33 cellular contexts compared by ENCODE assay signal in the genomic region with DNA sequence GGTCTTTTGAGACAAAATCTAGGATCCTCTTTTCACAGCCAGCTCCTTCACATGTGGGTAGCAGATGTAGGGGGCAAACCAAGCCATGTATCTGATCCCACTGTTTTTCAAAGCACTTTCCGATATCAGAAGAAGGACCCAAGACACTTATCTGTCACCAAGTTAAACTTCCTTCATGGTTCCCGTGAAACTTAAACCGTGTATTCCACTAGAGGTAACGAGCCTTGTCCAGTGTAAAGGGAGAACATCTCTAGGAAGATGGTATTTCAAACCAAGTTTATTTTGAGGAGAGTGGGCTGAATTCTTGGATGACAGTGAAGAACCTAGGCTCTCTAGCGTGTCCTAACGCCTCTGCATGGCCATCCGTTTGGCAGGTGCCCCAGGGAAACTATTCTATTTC.
"Had no signal": no experiment of that assay in that cellular context is flagged by ENCODE, and none has a peak within 500 bp of the region (broad histone marks: within the 10 kb centered on the region; RNA-seq: fewer than 3 reads in every experiment).

No MANE protein-coding gene starts in this region.

- DNase-seq: activated CD4-positive, alpha-beta memory T cell treated with anti-CD3 and anti-CD28 coated beads, Interleukin-2, amount 10 ng/mL, durations not matched to agents 7 days and 5 days; activated CD4-positive, alpha-beta T cell treated with anti-CD3 and anti-CD28 coated beads for 1 hour; activated CD4-positive, alpha-beta T cell treated with anti-CD3 and anti-CD28 coated beads for 4 hours; activated CD4-positive, alpha-beta T cell treated with anti-CD3 and anti-CD28 coated beads, Interleukin-2, amount 10 ng/mL, durations not matched to agents 7 days and 5 days; activated CD4-positive, alpha-beta T cell treated with anti-CD3 and anti-CD28 coated beads, Interleukin-2, amount 50 U/mL, for 4 hours; activated CD8-positive, alpha-beta memory T cell treated with anti-CD3 and anti-CD28 coated beads, Interleukin-2, amount 50 U/mL, for 48 hours; activated gamma-delta T cell; activated naive CD4-positive, alpha-beta T cell; activated naive CD4-positive, alpha-beta T cell treated with anti-CD3 and anti-CD28 coated beads, Interleukin-2, amount 10 ng/mL, durations not matched to agents 7 days and 5 days; activated naive CD8-positive, alpha-beta T cell treated with anti-CD3 and anti-CD28 coated beads, Interleukin-2, amount 10 ng/mL, durations not matched to agents 7 days and 5 days; activated T-cell treated with anti-CD3 and anti-CD28 coated beads for 4 hours; activated T-cell treated with anti-CD3 and anti-CD28 coated beads, Interleukin-2, amount 50 U/mL, for 24 hours; activated T-cell treated with anti-CD3 and anti-CD28 coated beads, Interleukin-2, amount 50 U/mL, for 72 hours; central memory CD4-positive, alpha-beta T cell; cerebellar nuclear complex; colonic mucosa; effector CD8-positive, alpha-beta T cell; esophagus squamous epithelium; foreskin melanocyte; T-cell; T1000 had no signal

- H3K4me1 Mint-ChIP-seq: activated naive CD4-positive, alpha-beta T cell treated with anti-CD3 and anti-CD28 coated beads, Interleukin-2, amount 10 ng/mL, durations not matched to agents 7 days and 5 days; activated naive CD8-positive, alpha-beta T cell treated with anti-CD3 and anti-CD28 coated beads, Interleukin-2, amount 10 ng/mL, durations not matched to agents 7 days and 5 days; brain; WTC11 had no signal

- H3K4me1 ChIP-seq: ascending aorta, breast epithelium, colonic mucosa, esophagus squamous epithelium, gastroesophageal sphincter had no signal

- H3K27ac Mint-ChIP-seq: activated CD4-positive, alpha-beta memory T cell treated with anti-CD3 and anti-CD28 coated beads, Interleukin-2, amount 10 ng/mL, durations not matched to agents 7 days and 5 days; activated CD4-positive, alpha-beta T cell treated with anti-CD3 and anti-CD28 coated beads, Interleukin-2, amount 10 ng/mL, durations not matched to agents 7 days and 5 days; activated naive CD4-positive, alpha-beta T cell treated with anti-CD3 and anti-CD28 coated beads, Interleukin-2, amount 10 ng/mL, durations not matched to agents 7 days and 5 days; activated naive CD4-positive, alpha-beta T cell treated with anti-CD3 and anti-CD28 coated beads, Interleukin-2, amount 50 U/mL, for 72 hours; activated naive CD8-positive, alpha-beta T cell treated with anti-CD3 and anti-CD28 coated beads, Interleukin-2, amount 10 ng/mL, durations not matched to agents 7 days and 5 days; activated T-cell treated with anti-CD3 and anti-CD28 coated beads, Interleukin-2, amount 50 U/mL, for 24 hours; activated T-cell treated with anti-CD3 and anti-CD28 coated beads, Interleukin-2, amount 50 U/mL, for 72 hours; brain; T-cell; T-helper 1 cell treated with Interleukin-12 subunit alpha and Interleukin-12 subunit beta and Interleukin-4 antibody, amounts not matched to agents 30 μg/mL and 1 μg/mL, for 36 hours; WTC11 had no signal

- H3K36me3 Mint-ChIP-seq: activated naive CD4-positive, alpha-beta T cell treated with anti-CD3 and anti-CD28 coated beads, Interleukin-2, amount 10 ng/mL, durations not matched to agents 7 days and 5 days; activated naive CD4-positive, alpha-beta T cell treated with anti-CD3 and anti-CD28 coated beads, Interleukin-2, amount 50 U/mL, for 72 hours; activated naive CD8-positive, alpha-beta T cell treated with anti-CD3 and anti-CD28 coated beads, Interleukin-2, amount 10 ng/mL, durations not matched to agents 7 days and 5 days; brain; T-cell; WTC11 had no signal

- H3K27ac ChIP-seq: ascending aorta, breast epithelium, cardiac muscle cell, colonic mucosa, epithelial cell of prostate, esophagus squamous epithelium, gastroesophageal sphincter, VCaP had no signal

- H3K27me3 ChIP-seq: ascending aorta, breast epithelium, cardiac muscle cell, colonic mucosa, gastroesophageal sphincter had no signal

- H3K9me3 Mint-ChIP-seq: activated CD4-positive, alpha-beta T cell treated with anti-CD3 and anti-CD28 coated beads, Interleukin-2, amount 10 ng/mL, durations not matched to agents 7 days and 5 days; activated naive CD4-positive, alpha-beta T cell treated with anti-CD3 and anti-CD28 coated beads, Interleukin-2, amount 10 ng/mL, durations not matched to agents 7 days and 5 days; activated naive CD4-positive, alpha-beta T cell treated with anti-CD3 and anti-CD28 coated beads, Interleukin-2, amount 50 U/mL, for 72 hours; activated naive CD8-positive, alpha-beta T cell treated with anti-CD3 and anti-CD28 coated beads, Interleukin-2, amount 10 ng/mL, durations not matched to agents 7 days and 5 days; activated T-cell treated with anti-CD3 and anti-CD28 coated beads, Interleukin-2, amount 50 U/mL, for 24 hours; activated T-cell treated with anti-CD3 and anti-CD28 coated beads, Interleukin-2, amount 50 U/mL, for 72 hours; T-helper 1 cell treated with Interleukin-12 subunit alpha and Interleukin-12 subunit beta and Interleukin-4 antibody, amounts not matched to agents 30 μg/mL and 1 μg/mL, for 36 hours had no signal

- FAIRE-seq: endometrium, endothelial cell of umbilical vein had no signal

- H3K4me3 ChIP-seq: ascending aorta, breast epithelium, cardiac muscle cell, colonic mucosa, esophagus squamous epithelium, gastroesophageal sphincter had no signal

- ATAC-seq: activated naive CD4-positive, alpha-beta T cell treated with anti-CD3 and anti-CD28 coated beads, Interleukin-2, amount 50 U/mL, for 72 hours; activated T-cell treated with anti-CD3 and anti-CD28 coated beads, Interleukin-2, amount 50 U/mL, for 72 hours; gastroesophageal sphincter; T-cell; WTC11 had no signal

- H3K9me3 ChIP-seq: ascending aorta, breast epithelium, colonic mucosa, esophagus squamous epithelium, gastroesophageal sphincter had no signal

- H3K4me3 Mint-ChIP-seq: activated CD4-positive, alpha-beta memory T cell treated with anti-CD3 and anti-CD28 coated beads, Interleukin-2, amount 10 ng/mL, durations not matched to agents 7 days and 5 days; activated CD4-positive, alpha-beta T cell treated with anti-CD3 and anti-CD28 coated beads, Interleukin-2, amount 10 ng/mL, durations not matched to agents 7 days and 5 days; activated naive CD4-positive, alpha-beta T cell treated with anti-CD3 and anti-CD28 coated beads, Interleukin-2, amount 10 ng/mL, durations not matched to agents 7 days and 5 days; activated naive CD8-positive, alpha-beta T cell treated with anti-CD3 and anti-CD28 coated beads, Interleukin-2, amount 10 ng/mL, durations not matched to agents 7 days and 5 days; activated T-cell treated with anti-CD3 and anti-CD28 coated beads, Interleukin-2, amount 50 U/mL, for 24 hours; activated T-cell treated with anti-CD3 and anti-CD28 coated beads, Interleukin-2, amount 50 U/mL, for 72 hours; brain; T-cell; T-helper 1 cell treated with Interleukin-12 subunit alpha and Interleukin-12 subunit beta and Interleukin-4 antibody, amounts not matched to agents 30 μg/mL and 1 μg/mL, for 36 hours; WTC11 had no signal

- H3K36me3 ChIP-seq: ascending aorta, breast epithelium, cardiac muscle cell, colonic mucosa, esophagus squamous epithelium, gastroesophageal sphincter had no signal
